9 cellular contexts compared by ENCODE assay signal in the genomic region with DNA sequence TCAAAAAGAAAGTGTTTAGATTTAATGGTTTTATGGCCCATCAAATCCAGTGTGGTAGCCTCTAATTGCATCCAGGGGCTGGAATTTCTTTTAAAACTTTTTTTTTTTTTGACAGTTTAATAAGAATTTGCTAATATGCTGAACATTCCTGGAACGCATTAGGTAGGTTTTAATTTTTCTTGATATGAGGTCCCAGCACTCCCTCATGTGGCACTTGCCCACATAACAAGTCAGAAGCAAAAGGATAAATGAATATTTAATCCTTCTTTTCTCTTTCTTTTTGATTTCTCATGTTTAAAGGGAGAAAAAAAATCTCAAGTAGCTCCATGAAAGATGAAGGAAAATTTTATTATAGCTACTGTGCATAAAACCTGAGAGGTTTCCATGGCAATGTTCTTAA. TPM values are rescaled to one million over a fixed set of nuclear protein-coding genes. Genes with fewer than 3 reads are reported as not detected.
DNase-seq lines count a peak whose midpoint lies in the region; ATAC-seq and TF ChIP-seq lines count a peak whose summit lies in the region.
"Had no signal": no experiment of that assay in that cellular context is flagged by ENCODE, and none has a peak within 500 bp of the region (broad histone marks: within the 10 kb centered on the region; RNA-seq: fewer than 3 reads in every experiment).

No MANE protein-coding gene starts in this region.

- no TSS peak for BruUV-seq in Caco-2 (replicated peaks; lab: Mats Ljungman, UMichigan)

- H3K36me3 ChIP-seq in Caco-2 (ENCODE audit: control insufficient read depth, insufficient read depth, low read length) (no peaks in the 10 kb centered on the region), lower lobe of right lung (no peaks in the 10 kb centered on the region), H7 (replicated peaks; ENCODE audit: control insufficient read depth, insufficient read depth, low read length) (no peaks in the 10 kb centered on the region)

- H3K9me3 ChIP-seq in Caco-2 = no peaks in the 10 kb centered on the region
- no peaks in the 10 kb centered on the region for H3K9me3 ChIP-seq in lower lobe of right lung

- H3K4me1 Mint-ChIP-seq in Caco-2 (ENCODE audit: low read depth, unreplicated experiment) = no peaks in the 10 kb centered on the region
- H3K4me1 Mint-ChIP-seq in activated T-helper 17 cell treated with anti-CD3 and anti-CD28 coated beads, Interleukin-2, amount 50 U/mL, for 72 hours = no peaks in the 10 kb centered on the region

- H3K27me3 ChIP-seq in Caco-2 (replicated peaks; ENCODE audit: control insufficient read depth, insufficient read depth, low read length) (no peaks in the 10 kb centered on the region; the same call in 1 of the 2 replicates), lower lobe of right lung (ENCODE audit: low read depth) (no peaks in the 10 kb centered on the region), H7 (ENCODE audit: control insufficient read depth, insufficient read depth, low read length) (no peaks in the 10 kb centered on the region)

- peak in 1 of 2 experiments; percentile 6 for DNase-seq in Caco-2
- peak; percentile 43 for DNase-seq in astrocyte of the cerebellum (ENCODE audit: low read depth)
- DNase-seq in lower lobe of right lung = no peak
- DNase-seq in GM13976 (ENCODE audit: low spot score) = no peak
- DNase-seq in H7 = no peak

- no peak overlapping the region for H3K27ac Mint-ChIP-seq in Caco-2 (ENCODE audit: unreplicated experiment)
- H3K27ac Mint-ChIP-seq in activated T-helper 17 cell treated with anti-CD3 and anti-CD28 coated beads, Interleukin-2, amount 50 U/mL, for 72 hours = no peak overlapping the region

- CTCF ChIA-PET in Caco-2 (lab: Charles Lee) = interaction anchor here (0.9 kb wide), 1 partner anchor 1354 kb away, joined by 3 read pairs; no protein-coding TSS in a partner anchor

- no peaks in the 10 kb centered on the region for H3K9me3 Mint-ChIP-seq in Caco-2 (ENCODE audit: unreplicated experiment)
- H3K9me3 Mint-ChIP-seq in activated T-helper 17 cell treated with anti-CD3 and anti-CD28 coated beads, Interleukin-2, amount 50 U/mL, for 72 hours = no peaks in the 10 kb centered on the region

- in situ Hi-C loops in astrocyte of the cerebellum (cut with HindIII; ENCODE audit: low sequenced_read_pairs) = no loop called here
- in situ Hi-C loops in GM13976 (cut with MboI; ENCODE audit: low sequenced_read_pairs, unreplicated experiment) = no loop called here

- no peak overlapping the region for H3K4me3 Mint-ChIP-seq in Caco-2 (ENCODE audit: unreplicated experiment)
- no peak overlapping the region for H3K4me3 Mint-ChIP-seq in activated T-helper 17 cell treated with anti-CD3 and anti-CD28 coated beads, Interleukin-2, amount 50 U/mL, for 72 hours

- no peak for ATAC-seq in lower lobe of right lung
- ATAC-seq in activated T-helper 17 cell treated with anti-CD3 and anti-CD28 coated beads, Interleukin-2, amount 50 U/mL, for 72 hours (replicated peaks) = no peak
- ATAC-seq in HG02678 (IDR thresholded peaks at IDR 0.05; ENCODE audit: unreplicated experiment) = no peak

- H3K27ac ChIP-seq in lower lobe of right lung = no peak overlapping the region

- no peak overlapping the region for H3K4me3 ChIP-seq in Caco-2 (ENCODE audit: low read depth, low read length)
- no peak overlapping the region for H3K4me3 ChIP-seq in astrocyte of the cerebellum (ENCODE audit: low read depth, low read length)
- no peak overlapping the region for H3K4me3 ChIP-seq in lower lobe of right lung
- H3K4me3 ChIP-seq in H7 (ENCODE audit: insufficient read depth, low read depth, low read length) = no peak overlapping the region

- peak; percentile 56 for TF ChIP-seq RAD21 in Ishikawa (IDR thresholded peaks at IDR 0.05; ENCODE audit: low read depth)

- H3K36me3 Mint-ChIP-seq in Caco-2 (ENCODE audit: insufficient read depth, unreplicated experiment) = no peaks in the 10 kb centered on the region
- H3K36me3 Mint-ChIP-seq in activated T-helper 17 cell treated with anti-CD3 and anti-CD28 coated beads, Interleukin-2, amount 50 U/mL, for 72 hours (ENCODE audit: low read depth) = no peaks in the 10 kb centered on the region

- H3K4me1 ChIP-seq in Caco-2 (no peaks in the 10 kb centered on the region), lower lobe of right lung (no peaks in the 10 kb centered on the region)

- POLR2A ChIA-PET in Caco-2 (lab: Charles Lee) = no interaction called here

- intact Hi-C loops in Caco-2 (cut with micrococcal nuclease; ENCODE audit: unreplicated experiment) = no loop called here
- intact Hi-C loops in lower lobe of right lung (cut with DNase I) = no loop called here

- peak; percentile 39 to 44 for TF ChIP-seq CTCF in Caco-2 (IDR thresholded peaks at IDR 0.05; ENCODE audit: insufficient read depth in 1 of 2, low read depth in 1 of 2, low read length in 1 of 2, severe bottlenecking in 1 of 2, unreplicated experiment in 1 of 2)
- peak; percentile 60 for TF ChIP-seq CTCF in astrocyte of the cerebellum (IDR thresholded peaks at IDR 0.05; ENCODE audit: low read depth, low read length, missing control alignments)
- peak; percentile 46 for TF ChIP-seq CTCF in lower lobe of right lung (IDR thresholded peaks at IDR 0.05)
- no peak for TF ChIP-seq CTCF in GM13976 (IDR thresholded peaks at IDR 0.05; ENCODE audit: borderline replicate concordance, control extremely low read depth, extremely low read depth, insufficient read depth, missing control alignments)

- TF ChIP-seq EP300 in Ishikawa (IDR thresholded peaks at IDR 0.05; ENCODE audit: borderline replicate concordance) = no peak

- peaks cover 14% of the 10 kb centered on the region for H3K27me3 Mint-ChIP-seq in Caco-2 (ENCODE audit: insufficient read depth, unreplicated experiment)
- peaks cover 5% of the 10 kb centered on the region for H3K27me3 Mint-ChIP-seq in activated T-helper 17 cell treated with anti-CD3 and anti-CD28 coated beads, Interleukin-2, amount 50 U/mL, for 72 hours

TF ChIP-seq in Ishikawa, 13 proteins besides CTCF, POLR2A, EP300 and RAD21:
- TF ChIP-seq TAF1 (IDR thresholded peaks at IDR 0.05; ENCODE audit: low read depth) (no peak), TEAD4 (IDR thresholded peaks at IDR 0.05) (no peak), NFIC (IDR thresholded peaks at IDR 0.05) (no peak), CREB1 (IDR thresholded peaks at IDR 0.05; ENCODE audit: low read depth) (no peak), FOXM1 (IDR thresholded peaks at IDR 0.05; ENCODE audit: borderline replicate concordance, low read depth) (no peak), YY1 (IDR thresholded peaks at IDR 0.05; ENCODE audit: low read depth) (no peak), TCF12 (IDR thresholded peaks at IDR 0.05; ENCODE audit: low read depth) (no peak), ZBTB7A (IDR thresholded peaks at IDR 0.05; ENCODE audit: low read depth) (no peak), EGR1 (IDR thresholded peaks at IDR 0.05) (no peak), CEBPB (IDR thresholded peaks at IDR 0.05) (no peak)
- TF ChIP-seq, protein P1, sequence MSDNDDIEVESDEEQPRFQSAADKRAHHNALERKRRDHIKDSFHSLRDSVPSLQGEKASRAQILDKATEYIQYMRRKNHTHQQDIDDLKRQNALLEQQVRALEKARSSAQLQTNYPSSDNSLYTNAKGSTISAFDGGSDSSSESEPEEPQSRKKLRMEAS (IDR thresholded peaks at IDR 0.05) = no peak
- TF ChIP-seq, protein P2, sequence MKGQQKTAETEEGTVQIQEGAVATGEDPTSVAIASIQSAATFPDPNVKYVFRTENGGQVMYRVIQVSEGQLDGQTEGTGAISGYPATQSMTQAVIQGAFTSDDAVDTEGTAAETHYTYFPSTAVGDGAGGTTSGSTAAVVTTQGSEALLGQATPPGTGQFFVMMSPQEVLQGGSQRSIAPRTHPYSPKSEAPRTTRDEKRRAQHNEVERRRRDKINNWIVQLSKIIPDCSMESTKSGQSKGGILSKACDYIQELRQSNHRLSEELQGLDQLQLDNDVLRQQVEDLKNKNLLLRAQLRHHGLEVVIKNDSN (IDR thresholded peaks at IDR 0.05) = no peak
- TF ChIP-seq, protein P3, sequence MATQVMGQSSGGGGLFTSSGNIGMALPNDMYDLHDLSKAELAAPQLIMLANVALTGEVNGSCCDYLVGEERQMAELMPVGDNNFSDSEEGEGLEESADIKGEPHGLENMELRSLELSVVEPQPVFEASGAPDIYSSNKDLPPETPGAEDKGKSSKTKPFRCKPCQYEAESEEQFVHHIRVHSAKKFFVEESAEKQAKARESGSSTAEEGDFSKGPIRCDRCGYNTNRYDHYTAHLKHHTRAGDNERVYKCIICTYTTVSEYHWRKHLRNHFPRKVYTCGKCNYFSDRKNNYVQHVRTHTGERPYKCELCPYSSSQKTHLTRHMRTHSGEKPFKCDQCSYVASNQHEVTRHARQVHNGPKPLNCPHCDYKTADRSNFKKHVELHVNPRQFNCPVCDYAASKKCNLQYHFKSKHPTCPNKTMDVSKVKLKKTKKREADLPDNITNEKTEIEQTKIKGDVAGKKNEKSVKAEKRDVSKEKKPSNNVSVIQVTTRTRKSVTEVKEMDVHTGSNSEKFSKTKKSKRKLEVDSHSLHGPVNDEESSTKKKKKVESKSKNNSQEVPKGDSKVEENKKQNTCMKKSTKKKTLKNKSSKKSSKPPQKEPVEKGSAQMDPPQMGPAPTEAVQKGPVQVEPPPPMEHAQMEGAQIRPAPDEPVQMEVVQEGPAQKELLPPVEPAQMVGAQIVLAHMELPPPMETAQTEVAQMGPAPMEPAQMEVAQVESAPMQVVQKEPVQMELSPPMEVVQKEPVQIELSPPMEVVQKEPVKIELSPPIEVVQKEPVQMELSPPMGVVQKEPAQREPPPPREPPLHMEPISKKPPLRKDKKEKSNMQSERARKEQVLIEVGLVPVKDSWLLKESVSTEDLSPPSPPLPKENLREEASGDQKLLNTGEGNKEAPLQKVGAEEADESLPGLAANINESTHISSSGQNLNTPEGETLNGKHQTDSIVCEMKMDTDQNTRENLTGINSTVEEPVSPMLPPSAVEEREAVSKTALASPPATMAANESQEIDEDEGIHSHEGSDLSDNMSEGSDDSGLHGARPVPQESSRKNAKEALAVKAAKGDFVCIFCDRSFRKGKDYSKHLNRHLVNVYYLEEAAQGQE (IDR thresholded peaks at IDR 0.05; ENCODE audit: low read depth) = no peak
TF ChIP-seq in Ishikawa: peak in this region for 0.

RNA-seq across cellular contexts. Expression of a gene that starts 13.5 kb away (rescaled TPM):
- total RNA-seq in Caco-2 (2022) (not detected in 2 replicates), lower lobe of right lung (not detected)
- total RNA-seq in activated T-helper 17 cell treated with anti-CD3 and anti-CD28 coated beads, Interleukin-2, amount 50 U/mL, for 72 hours = not detected
- total RNA-seq in H7 (2014; rRNA removed; shearing (Covaris generic)) = not detected in 2 replicates
- total RNA-seq: urinary bladder had no signal
